Comparison of ENCODE assay signal across 30 cellular contexts in the genomic region with DNA sequence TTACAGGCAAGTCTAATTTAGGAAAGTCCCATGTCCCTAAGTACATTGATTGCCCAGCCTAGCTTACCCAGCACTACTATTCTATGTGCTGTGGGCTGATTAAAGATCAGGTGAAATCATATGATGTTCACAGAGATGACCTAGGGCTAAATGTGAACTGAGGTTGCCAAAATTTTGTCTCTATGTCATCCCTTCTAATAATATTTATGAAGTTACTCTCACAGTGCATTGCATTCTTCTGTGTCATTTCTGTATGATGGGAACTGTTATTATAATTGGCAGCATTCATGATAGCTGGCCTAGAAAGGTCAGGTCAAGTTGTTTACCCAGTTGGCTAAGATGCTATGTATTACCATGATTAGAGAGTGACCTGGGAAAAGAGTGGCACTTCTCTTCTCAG. TPM values are rescaled to one million over a fixed set of nuclear protein-coding genes. Genes with fewer than 3 reads are reported as not detected.
A peak's percentile ranks its signal among the peaks of the same experiment; 100 is the strongest.
DNase-seq lines count a peak whose midpoint lies in the region; ATAC-seq, FAIRE-seq and TF ChIP-seq lines count a peak whose summit lies in the region.
"Had no signal": no experiment of that assay in that cellular context is flagged by ENCODE, and none has a peak within 500 bp of the region (broad histone marks: within the 10 kb centered on the region; RNA-seq: fewer than 3 reads in every experiment).

No MANE protein-coding gene starts in this region.

- H3K9ac ChIP-seq in liver (ENCODE audit: low read depth in 1 of 2, low read length in 2 of 2): no peak overlapping the region
- no peak overlapping the region for H3K9ac ChIP-seq in HepG2 (ENCODE audit: insufficient read depth, low read depth, low read length)

- H3K36me3 Mint-ChIP-seq in WTC11: no peaks in the 10 kb centered on the region
- H3K36me3 Mint-ChIP-seq: brain; stimulated activated naive B cell treated with anti-CD40 and anti-IgM and Interleukin-4, amounts not matched to agents 10 μg/mL and 1 μg/mL and 100 μg/mL, for 72 hours had no signal

- intact Hi-C loops in HepG2 (cut with micrococcal nuclease; ENCODE audit: unreplicated experiment): no loop called here
- intact Hi-C loops in esophagus squamous epithelium (cut with DNase I): no loop called here
- intact Hi-C loops in sigmoid colon (cut with DNase I): loop anchor here (1.0 kb wide), 1 partner anchor 8 kb away; no protein-coding TSS in a partner anchor

- in situ Hi-C loops in HepG2 (cut with HindIII; ENCODE audit: extremely low pct_ligation_motif_present, low pct_unique_long_range_greater_than_20kb): no loop called here

- H3K9me3 Mint-ChIP-seq in WTC11: no peaks in the 10 kb centered on the region
- H3K9me3 Mint-ChIP-seq: activated T-helper 17 cell treated with anti-CD3 and anti-CD28 coated beads, Interleukin-2, amount 50 U/mL, for 72 hours; brain; stimulated activated naive B cell treated with anti-CD40 and anti-IgM and Interleukin-4, amounts not matched to agents 10 μg/mL and 1 μg/mL and 100 μg/mL, for 72 hours had no signal

- H3K4me1 ChIP-seq in liver (ENCODE audit: control insufficient read depth in 4 of 4, insufficient read depth in 4 of 4, low read length in 3 of 4): peaks cover 6 to 21% (median 11%) of the 10 kb centered on the region in 4 donors
- H3K4me1 ChIP-seq in HepG2 (ENCODE audit: insufficient read depth, low read length): peaks cover 17% of the 10 kb centered on the region
- peaks cover 0 to 15% (median 5%) of the 10 kb centered on the region in 3 donors for H3K4me1 ChIP-seq in esophagus squamous epithelium
- H3K4me1 ChIP-seq in sigmoid colon: peaks cover 0 to 29% (median 23%) of the 10 kb centered on the region in 4 donors

- DNase-seq in HepG2 (ENCODE audit: low spot score) (no peak), esophagus squamous epithelium (lab: John Stamatoyannopoulos, UW) (no peak), sigmoid colon (no peak), WTC11 (ENCODE audit: low spot score) (no peak), pons (ENCODE audit: low spot score) (no peak)
- DNase-seq: activated CD4-positive, alpha-beta T cell treated with anti-CD3 and anti-CD28 coated beads for 48 hours; activated naive CD4-positive, alpha-beta T cell treated with anti-CD3 and anti-CD28 coated beads, Interleukin-2, amount 50 U/mL, for 16 hours; CD8-positive, alpha-beta memory T cell; glutamatergic neuron; H7; KG1; naive thymus-derived CD8-positive, alpha-beta T cell; NCI-H1417; NCI-H226; NCI-H526 treated with DMSO at 0.1 percent for 48 hours; SJCRH30; small intestine; stimulated activated naive B cell treated with anti-CD40 and anti-IgM and Interleukin-4, amounts not matched to agents 10 μg/mL and 1 μg/mL and 100 μg/mL, for 72 hours; T-helper 9 cell had no signal

- H3K4me1 Mint-ChIP-seq in WTC11: peaks cover 8% of the 10 kb centered on the region; the same call in 1 of the 2 replicates
- H3K4me1 Mint-ChIP-seq: activated T-helper 17 cell treated with anti-CD3 and anti-CD28 coated beads, Interleukin-2, amount 50 U/mL, for 72 hours had no signal

- no peak for TF ChIP-seq EP300 in HepG2 (IDR thresholded peaks at IDR 0.05; ENCODE audit: low read depth in 2 of 2, low read length in 2 of 2)
- no peak for TF ChIP-seq EP300 in HepG2 (CRISPR knock-in tag; IDR thresholded peaks at IDR 0.05; ENCODE audit: borderline replicate concordance)
- TF ChIP-seq EP300 in sigmoid colon (IDR thresholded peaks at IDR 0.05): no peak

- CTCF ChIA-PET in HepG2 (lab: Yijun Ruan, JAX; ENCODE audit: low intra/inter-chr PET ratio, low total read pairs): no interaction called here
- CTCF ChIA-PET in WTC11 (lab: Charles Lee): interaction anchor here (0.9 kb wide), 1 partner anchor 85 kb away, joined by 3 read pairs; no protein-coding TSS in a partner anchor

- H3K27me3 ChIP-seq in liver (ENCODE audit: control insufficient read depth in 4 of 4, insufficient read depth in 4 of 4, low read length in 3 of 4) (no peaks in the 10 kb centered on the region), HepG2 (ENCODE audit: control insufficient read depth in 1 of 2, insufficient read depth in 2 of 2, low read length in 2 of 2) (peaks cover 5 to 26% of the 10 kb centered on the region in 2 experiments; a peak in 3 of 5 replicates), esophagus squamous epithelium (no peaks in the 10 kb centered on the region), sigmoid colon (no peaks in the 10 kb centered on the region)
- H3K27me3 ChIP-seq: SJCRH30 had no signal

- POLR2A ChIA-PET in HepG2 (lab: Yijun Ruan, JAX): no interaction called here
- POLR2A ChIA-PET in WTC11 (lab: Charles Lee): no interaction called here

- H3K27me3 Mint-ChIP-seq in WTC11 (ENCODE audit: low read depth): peaks cover 52% of the 10 kb centered on the region
- H3K27me3 Mint-ChIP-seq: stimulated activated naive B cell treated with anti-CD40 and anti-IgM and Interleukin-4, amounts not matched to agents 10 μg/mL and 1 μg/mL and 100 μg/mL, for 72 hours had no signal

- H3K4me3 Mint-ChIP-seq in WTC11: no peak overlapping the region
- H3K4me3 Mint-ChIP-seq: activated T-helper 17 cell treated with anti-CD3 and anti-CD28 coated beads, Interleukin-2, amount 50 U/mL, for 72 hours; CD8-positive, alpha-beta memory T cell; naive thymus-derived CD8-positive, alpha-beta T cell; stimulated activated naive B cell treated with anti-CD40 and anti-IgM and Interleukin-4, amounts not matched to agents 10 μg/mL and 1 μg/mL and 100 μg/mL, for 72 hours had no signal

- H3K27ac ChIP-seq in liver (ENCODE audit: low read depth in 1 of 2, low read length in 2 of 2) (no peak overlapping the region), HepG2 (ENCODE audit: extremely low read length, insufficient read depth, low read length) (no peak overlapping the region), esophagus squamous epithelium (peak overlapping the region in 3 of 4 donors; percentile 93 to 98 (median 94)), sigmoid colon (peak overlapping the region in 3 of 4 donors; percentile 93 to 99 (median 97))
- H3K27ac ChIP-seq: HL-60, SJCRH30, VCaP had no signal

- no TSS peak for BruUV-seq in HepG2 (replicated peaks; lab: Mats Ljungman, UMichigan)

- no peaks in the 10 kb centered on the region for H3K79me2 ChIP-seq in HepG2 (ENCODE audit: insufficient read depth, low read length)

- no peak for TF ChIP-seq CTCF in liver (IDR thresholded peaks at IDR 0.05; ENCODE audit: low read depth, low read length, missing input control)
- TF ChIP-seq CTCF in HepG2 (CRISPR knock-in tag; IDR thresholded peaks at IDR 0.05): no peak
- no peak for TF ChIP-seq CTCF in esophagus squamous epithelium (IDR thresholded peaks at IDR 0.05)
- TF ChIP-seq CTCF in sigmoid colon (IDR thresholded peaks at IDR 0.05): no peak
- no peak for TF ChIP-seq CTCF in WTC11 (IDR thresholded peaks at IDR 0.05)

- no peak for TF ChIP-seq RAD21 in liver (IDR thresholded peaks at IDR 0.05)
- no peak for TF ChIP-seq RAD21 in HepG2 (CRISPR knock-in tag; IDR thresholded peaks at IDR 0.05)

- H3K4me3 ChIP-seq in liver (ENCODE audit: low read depth in 1 of 3, low read length in 3 of 3) (no peak overlapping the region), HepG2 (replicated peaks in 1 of 3; ENCODE audit: insufficient read depth in 1 of 3, low read depth in 2 of 3, low read length in 3 of 3) (no peak overlapping the region), esophagus squamous epithelium (no peak overlapping the region), sigmoid colon (no peak overlapping the region)
- H3K4me3 ChIP-seq: lung, SJCRH30 had no signal

- H3K36me3 ChIP-seq in liver (ENCODE audit: control insufficient read depth in 4 of 4, insufficient read depth in 3 of 4, low read depth in 1 of 4, low read length in 3 of 4) (peaks cover 0 to 4% (median 1%) of the 10 kb centered on the region in 4 donors), HepG2 (replicated peaks in 1 of 2; ENCODE audit: control insufficient read depth in 1 of 2, insufficient read depth in 2 of 2, low read length in 2 of 2) (no peaks in the 10 kb centered on the region), esophagus squamous epithelium (peaks cover 0 to 5% (median 0%) of the 10 kb centered on the region in 3 donors), sigmoid colon (peaks cover 9 to 13% (median 11%) of the 10 kb centered on the region in 4 donors)
- H3K36me3 ChIP-seq: SJCRH30 had no signal

- FAIRE-seq in HepG2 (lab: Jason Lieb, UNC): no peak
- FAIRE-seq: GM12892, islet of Langerhans, small intestine, urothelium cell line had no signal

- H3K4me2 ChIP-seq in HepG2 (ENCODE audit: low read depth, low read length): no peak overlapping the region

- H4K20me1 ChIP-seq in HepG2 (ENCODE audit: insufficient read depth, low read length): no peaks in the 10 kb centered on the region

- no peak for ATAC-seq in HepG2
- no peak for ATAC-seq in HG03025 (IDR thresholded peaks at IDR 0.05; ENCODE audit: low FRiP score, unreplicated experiment)
- ATAC-seq in WTC11: no peak
- ATAC-seq: activated T-helper 17 cell treated with anti-CD3 and anti-CD28 coated beads, Interleukin-2, amount 50 U/mL, for 72 hours; naive thymus-derived CD8-positive, alpha-beta T cell; stimulated activated naive B cell treated with anti-CD40 and anti-IgM and Interleukin-4, amounts not matched to agents 10 μg/mL and 1 μg/mL and 100 μg/mL, for 72 hours had no signal

- TF ChIP-seq POLR2A in HepG2 (IDR thresholded peaks at IDR 0.05; ENCODE audit: insufficient read depth in 1 of 2, low read depth in 2 of 2, low read length in 2 of 2) (no peak), esophagus squamous epithelium (IDR thresholded peaks at IDR 0.05) (no peak), sigmoid colon (IDR thresholded peaks at IDR 0.05) (no peak)

- H3K9me3 ChIP-seq in liver (ENCODE audit: control insufficient read depth in 4 of 4, low read length in 3 of 4) (no peaks in the 10 kb centered on the region), HepG2 (ENCODE audit: low read length) (no peaks in the 10 kb centered on the region), esophagus squamous epithelium (no peaks in the 10 kb centered on the region), sigmoid colon (no peaks in the 10 kb centered on the region)
- H3K9me3 ChIP-seq: SJCRH30 had no signal

- no peak overlapping the region for H3K27ac Mint-ChIP-seq in WTC11
- H3K27ac Mint-ChIP-seq: activated T-helper 17 cell treated with anti-CD3 and anti-CD28 coated beads, Interleukin-2, amount 50 U/mL, for 72 hours; brain; CD8-positive, alpha-beta memory T cell; naive thymus-derived CD8-positive, alpha-beta T cell; stimulated activated naive B cell treated with anti-CD40 and anti-IgM and Interleukin-4, amounts not matched to agents 10 μg/mL and 1 μg/mL and 100 μg/mL, for 72 hours had no signal

- H2AFZ ChIP-seq in HepG2 (ENCODE audit: low read length): no peak overlapping the region

RNA-seq across cellular contexts. Expression of a gene that starts 2.8 kb away (rescaled TPM):
- total RNA-seq in liver (100 to 1,000 TPM in 1 of 2 donors, 1 to 10 TPM in 1; 6.3 to 116 TPM), HepG2 (2016; rRNA removed; fragmentation: Illumina TruSeq; extraction: Trizol) (not detected in 2 replicates), esophagus squamous epithelium (100 to 1,000 TPM in 2 of 4 donors, 1 to 10 TPM in 2; 4.1 to 129 (median 64.6) TPM), sigmoid colon (1,000 to 10,000 TPM in 1 of 4 donors, 100 to 1,000 TPM in 3; 254 to 1,066 (median 595) TPM), WTC11 (2021) (0.21 to 0.46 TPM (median 0.31 TPM) in 3 replicates)
- polyA plus RNA-seq in liver (10 to 100 TPM; 31.0 to 69.1 TPM), HepG2 (2011; rRNA removed) (0.03 and 0.04 TPM in 2 replicates), sigmoid colon (100 to 1,000 TPM in 1 of 3 donors, 10 to 100 TPM in 2; 38.4 to 162 (median 48.0) TPM)
- not detected in 2 replicates for total RNA-seq in HepG2 (2016; cell fraction: cytosol; rRNA removed; fragmentation: Illumina TruSeq; extraction: Trizol; ENCODE audit: low read depth)
- total RNA-seq in HepG2 (2016; cell fraction: insoluble cytoplasmic fraction; rRNA removed; fragmentation: Illumina TruSeq; extraction: Trizol): not detected in 2 replicates
- total RNA-seq in HepG2 (2016; cell fraction: membrane; rRNA removed; fragmentation: Illumina TruSeq; extraction: Trizol): 0.19 TPM in 1 of 2 replicates, not detected in the other
- not detected in 2 replicates for total RNA-seq in HepG2 (2016; cell fraction: nucleus; rRNA removed; fragmentation: Illumina TruSeq; extraction: Trizol)
- 0.03 and 0.05 TPM in 2 replicates for polyA plus RNA-seq in HepG2 (2011; cell fraction: cytosol; rRNA removed)
- polyA plus RNA-seq in HepG2 (2011; cell fraction: nucleus; rRNA removed): not detected in 2 replicates
- not detected in 2 replicates for polyA plus RNA-seq in HepG2 (2012)
- polyA plus RNA-seq in HepG2 (2016; cell fraction: cytosol; fragmentation: Illumina TruSeq; extraction: Trizol; ENCODE audit: low read depth): not detected in 2 replicates
- polyA plus RNA-seq in HepG2 (2016; cell fraction: insoluble cytoplasmic fraction; fragmentation: Illumina TruSeq; extraction: Trizol; ENCODE audit: low read depth): 0.05 TPM in 1 of 2 replicates, not detected in the other
- not detected in 2 replicates for polyA plus RNA-seq in HepG2 (2016; cell fraction: membrane; fragmentation: Illumina TruSeq; extraction: Trizol; ENCODE audit: low read depth)
- not detected in 2 replicates for polyA plus RNA-seq in HepG2 (2016; cell fraction: nucleus; fragmentation: Illumina TruSeq; extraction: Trizol; ENCODE audit: insufficient read depth, low read depth)
- polyA minus RNA-seq in HepG2 (2011; rRNA and poly(A)+ RNA removed; ENCODE audit: low replicate concordance): 74.9 TPM in 1 of 2 replicates, not detected in the other
- polyA minus RNA-seq in HepG2 (2011; cell fraction: cytosol; rRNA and poly(A)+ RNA removed): 0.30 and 0.88 TPM in 2 replicates
- polyA minus RNA-seq in HepG2 (2011; cell fraction: nucleus; rRNA and poly(A)+ RNA removed): not detected in 2 replicates
- total RNA-seq: activated T-helper 17 cell treated with anti-CD3 and anti-CD28 coated beads, Interleukin-2, amount 50 U/mL, for 72 hours; G401 had no signal
- polyA plus RNA-seq: CD8-positive, alpha-beta memory T cell; naive thymus-derived CD8-positive, alpha-beta T cell had no signal

Comparison
In these comparisons a context has a peak if more than half of its experiments do, and no peak if none do; other contexts are left out.
1. H3K27ac ChIP-seq: peak in esophagus squamous epithelium (3 of 4) and sigmoid colon (3 of 4); none in liver (0 of 2) and HepG2 (single experiment).